ENCODE assay signal across 8 cellular contexts in genomic region chr7:20798081-20798693, GRCh38. TPM values are rescaled to one million over a fixed set of nuclear protein-coding genes. Genes with fewer than 3 reads are reported as not detected.
A peak's percentile ranks its signal among the peaks of the same experiment; 100 is the strongest.
DNase-seq lines count a peak whose midpoint lies in the region; ATAC-seq lines count a peak whose summit lies in the region.

No MANE protein-coding gene starts in this region.

- peak overlapping the region in 1 of 4 donors; percentile 89 for H3K4me3 Mint-ChIP-seq in CD4-positive, CD25-positive, alpha-beta regulatory T cell
- H3K4me3 Mint-ChIP-seq in activated naive CD8-positive, alpha-beta T cell treated with anti-CD3 and anti-CD28 coated beads, Interleukin-2, amount 50 U/mL, for 24 hours: no peak overlapping the region

- H3K27me3 ChIP-seq in CD4-positive, CD25-positive, alpha-beta regulatory T cell (ENCODE audit: control insufficient read depth, insufficient read depth, low read length): peaks cover 58% of the 10 kb centered on the region
- peaks cover 31 to 57% (median 45%) of the 10 kb centered on the region in 5 donors for H3K27me3 ChIP-seq in subcutaneous abdominal adipose tissue (ENCODE audit: control insufficient read depth in 5 of 5, insufficient read depth in 4 of 5, low read length in 5 of 5)

- no peak overlapping the region for H3K4me3 ChIP-seq in CD4-positive, CD25-positive, alpha-beta regulatory T cell (ENCODE audit: low read depth, low read length)
- H3K4me3 ChIP-seq in iPS-18c (ENCODE audit: insufficient read depth, low read depth, low read length): peak overlapping the region; percentile 67
- H3K4me3 ChIP-seq in subcutaneous abdominal adipose tissue (ENCODE audit: low read depth in 1 of 5, low read length in 5 of 5): peak overlapping the region in 4 of 5 donors; percentile 46 to 73 (median 70)

- peaks cover 14 to 15% of the 10 kb centered on the region in 2 experiments for H3K9me3 ChIP-seq in CD4-positive, CD25-positive, alpha-beta regulatory T cell (ENCODE audit: control insufficient read depth in 2 of 2, low read length in 2 of 2)
- H3K9me3 ChIP-seq in iPS-18c (ENCODE audit: control insufficient read depth, insufficient read depth, low read length): no peaks in the 10 kb centered on the region
- peaks cover 0 to 6% (median 0%) of the 10 kb centered on the region in 5 donors for H3K9me3 ChIP-seq in subcutaneous abdominal adipose tissue (ENCODE audit: control insufficient read depth in 5 of 5, low read length in 5 of 5)

- peak overlapping the region in 1 of 5 donors; percentile 52 for H3K9ac ChIP-seq in subcutaneous abdominal adipose tissue (ENCODE audit: low read length in 5 of 5)

- DNase-seq in CD4-positive, CD25-positive, alpha-beta regulatory T cell: peak in 1 of 3 donors; percentile 29
- DNase-seq in NCI-H2196 treated with DMSO at 0.1 percent for 48 hours (lab: John Stamatoyannopoulos, UW; ENCODE audit: unreplicated experiment) (peak; percentile 78), epidermal melanocyte (ENCODE audit: insufficient read length, low spot score) (no peak)
- DNase-seq in activated naive CD8-positive, alpha-beta T cell treated with anti-CD3 and anti-CD28 coated beads, Interleukin-2, amount 50 U/mL, for 24 hours: no peak

- peak; percentile 34 to 52 for ATAC-seq in CD4-positive, CD25-positive, alpha-beta regulatory T cell (ENCODE audit: low read depth in 2 of 2)
- ATAC-seq in GM18907 (IDR thresholded peaks at IDR 0.05; ENCODE audit: unreplicated experiment): peak; percentile 88
- peak; percentile 88 for ATAC-seq in HG03045 (IDR thresholded peaks at IDR 0.05; ENCODE audit: unreplicated experiment)
- ATAC-seq in activated naive CD8-positive, alpha-beta T cell treated with anti-CD3 and anti-CD28 coated beads, Interleukin-2, amount 50 U/mL, for 24 hours: peak; percentile 79

- H3K27ac ChIP-seq in CD4-positive, CD25-positive, alpha-beta regulatory T cell (ENCODE audit: insufficient read depth, low read length, poor library complexity, severe bottlenecking): no peak overlapping the region
- H3K27ac ChIP-seq in subcutaneous abdominal adipose tissue (ENCODE audit: low read depth, low read length): no peak overlapping the region

- no peak overlapping the region for H3K27ac Mint-ChIP-seq in CD4-positive, CD25-positive, alpha-beta regulatory T cell
- no peak overlapping the region for H3K27ac Mint-ChIP-seq in activated naive CD8-positive, alpha-beta T cell treated with anti-CD3 and anti-CD28 coated beads, Interleukin-2, amount 50 U/mL, for 24 hours

- peaks cover 4% of the 10 kb centered on the region for H3K36me3 Mint-ChIP-seq in CD4-positive, CD25-positive, alpha-beta regulatory T cell
- H3K36me3 Mint-ChIP-seq in activated naive CD8-positive, alpha-beta T cell treated with anti-CD3 and anti-CD28 coated beads, Interleukin-2, amount 50 U/mL, for 24 hours (ENCODE audit: low read depth): peaks cover under 1% of the 10 kb centered on the region

- peaks cover 73% of the 10 kb centered on the region for H3K27me3 Mint-ChIP-seq in CD4-positive, CD25-positive, alpha-beta regulatory T cell
- peaks cover 61% of the 10 kb centered on the region for H3K27me3 Mint-ChIP-seq in activated naive CD8-positive, alpha-beta T cell treated with anti-CD3 and anti-CD28 coated beads, Interleukin-2, amount 50 U/mL, for 24 hours

- H3K9me3 Mint-ChIP-seq in CD4-positive, CD25-positive, alpha-beta regulatory T cell: peaks cover 0 to 12% (median under 1%) of the 10 kb centered on the region in 7 donors
- H3K9me3 Mint-ChIP-seq in activated naive CD8-positive, alpha-beta T cell treated with anti-CD3 and anti-CD28 coated beads, Interleukin-2, amount 50 U/mL, for 24 hours: no peaks in the 10 kb centered on the region

- peaks cover 17% of the 10 kb centered on the region for H3K4me1 ChIP-seq in CD4-positive, CD25-positive, alpha-beta regulatory T cell (ENCODE audit: control insufficient read depth, insufficient read depth, low read length, poor library complexity, severe bottlenecking)
- H3K4me1 ChIP-seq in subcutaneous abdominal adipose tissue (ENCODE audit: control insufficient read depth in 5 of 5, insufficient read depth in 5 of 5, low read length in 5 of 5): peaks cover 2 to 20% (median 16%) of the 10 kb centered on the region in 5 donors

- peaks cover 8 to 21% (median 11%) of the 10 kb centered on the region in 4 donors for H3K4me1 Mint-ChIP-seq in CD4-positive, CD25-positive, alpha-beta regulatory T cell
- peaks cover 20% of the 10 kb centered on the region for H3K4me1 Mint-ChIP-seq in activated naive CD8-positive, alpha-beta T cell treated with anti-CD3 and anti-CD28 coated beads, Interleukin-2, amount 50 U/mL, for 24 hours

- no peaks in the 10 kb centered on the region for H3K36me3 ChIP-seq in CD4-positive, CD25-positive, alpha-beta regulatory T cell (ENCODE audit: control insufficient read depth, insufficient read depth, low read length)
- no peaks in the 10 kb centered on the region for H3K36me3 ChIP-seq in subcutaneous abdominal adipose tissue (ENCODE audit: control insufficient read depth in 5 of 5, insufficient read depth in 5 of 5, low read length in 5 of 5)

RNA-seq across cellular contexts. Expression of gene SP8, which starts 11.5 kb away (rescaled TPM):
- total RNA-seq in CD4-positive, CD25-positive, alpha-beta regulatory T cell: not detected
- polyA plus RNA-seq in CD4-positive, CD25-positive, alpha-beta regulatory T cell: not detected
